In the genomic region with DNA sequence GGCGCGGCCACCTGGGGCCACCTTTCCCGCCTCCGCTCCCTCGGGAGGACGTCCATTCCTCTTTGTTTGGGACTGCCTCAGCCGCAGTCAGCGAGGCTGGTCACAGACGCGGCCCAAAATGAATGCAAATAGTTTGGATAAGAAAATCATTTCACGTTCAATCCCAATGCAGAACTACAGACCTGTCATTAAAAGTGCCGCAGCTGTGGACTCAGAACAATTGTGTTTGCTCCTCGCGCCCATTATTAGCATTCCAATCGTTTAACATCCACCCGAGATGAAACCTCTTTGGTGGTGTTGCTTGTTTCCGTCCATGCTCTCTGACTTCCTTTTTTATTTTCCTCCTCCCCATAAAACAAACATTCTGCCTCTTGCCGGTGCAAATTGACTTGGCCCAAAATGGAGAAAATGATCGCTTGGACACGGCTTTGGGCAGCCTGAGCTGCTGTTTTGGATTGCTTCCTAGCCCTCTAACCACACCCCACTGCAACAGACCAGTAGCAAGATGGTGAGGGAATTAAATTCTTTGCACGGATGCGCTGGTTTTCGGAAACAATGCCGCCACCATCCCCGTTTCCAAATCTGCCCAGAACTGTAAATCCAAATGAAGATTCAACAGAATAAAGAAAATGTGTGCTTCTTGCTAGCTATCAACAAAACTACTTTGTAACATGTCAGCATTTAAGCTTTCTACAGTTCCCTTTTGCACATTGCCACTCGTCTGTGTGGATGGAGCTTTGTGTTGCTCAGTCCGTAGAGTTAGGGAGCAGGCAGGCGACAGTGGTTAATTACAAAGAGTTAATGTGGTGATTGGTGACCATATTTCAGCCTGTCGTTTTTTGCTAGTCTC, we compare ENCODE assay signal across 1 cellular context.
TF ChIP-seq lines count a peak whose summit lies in the region.

No MANE protein-coding gene starts in this region.

TF ChIP-seq in GM23338, 12 proteins besides CTCF, POLR2A, EP300 and RAD21 (continued from another document):
- TF ChIP-seq, protein P1, sequence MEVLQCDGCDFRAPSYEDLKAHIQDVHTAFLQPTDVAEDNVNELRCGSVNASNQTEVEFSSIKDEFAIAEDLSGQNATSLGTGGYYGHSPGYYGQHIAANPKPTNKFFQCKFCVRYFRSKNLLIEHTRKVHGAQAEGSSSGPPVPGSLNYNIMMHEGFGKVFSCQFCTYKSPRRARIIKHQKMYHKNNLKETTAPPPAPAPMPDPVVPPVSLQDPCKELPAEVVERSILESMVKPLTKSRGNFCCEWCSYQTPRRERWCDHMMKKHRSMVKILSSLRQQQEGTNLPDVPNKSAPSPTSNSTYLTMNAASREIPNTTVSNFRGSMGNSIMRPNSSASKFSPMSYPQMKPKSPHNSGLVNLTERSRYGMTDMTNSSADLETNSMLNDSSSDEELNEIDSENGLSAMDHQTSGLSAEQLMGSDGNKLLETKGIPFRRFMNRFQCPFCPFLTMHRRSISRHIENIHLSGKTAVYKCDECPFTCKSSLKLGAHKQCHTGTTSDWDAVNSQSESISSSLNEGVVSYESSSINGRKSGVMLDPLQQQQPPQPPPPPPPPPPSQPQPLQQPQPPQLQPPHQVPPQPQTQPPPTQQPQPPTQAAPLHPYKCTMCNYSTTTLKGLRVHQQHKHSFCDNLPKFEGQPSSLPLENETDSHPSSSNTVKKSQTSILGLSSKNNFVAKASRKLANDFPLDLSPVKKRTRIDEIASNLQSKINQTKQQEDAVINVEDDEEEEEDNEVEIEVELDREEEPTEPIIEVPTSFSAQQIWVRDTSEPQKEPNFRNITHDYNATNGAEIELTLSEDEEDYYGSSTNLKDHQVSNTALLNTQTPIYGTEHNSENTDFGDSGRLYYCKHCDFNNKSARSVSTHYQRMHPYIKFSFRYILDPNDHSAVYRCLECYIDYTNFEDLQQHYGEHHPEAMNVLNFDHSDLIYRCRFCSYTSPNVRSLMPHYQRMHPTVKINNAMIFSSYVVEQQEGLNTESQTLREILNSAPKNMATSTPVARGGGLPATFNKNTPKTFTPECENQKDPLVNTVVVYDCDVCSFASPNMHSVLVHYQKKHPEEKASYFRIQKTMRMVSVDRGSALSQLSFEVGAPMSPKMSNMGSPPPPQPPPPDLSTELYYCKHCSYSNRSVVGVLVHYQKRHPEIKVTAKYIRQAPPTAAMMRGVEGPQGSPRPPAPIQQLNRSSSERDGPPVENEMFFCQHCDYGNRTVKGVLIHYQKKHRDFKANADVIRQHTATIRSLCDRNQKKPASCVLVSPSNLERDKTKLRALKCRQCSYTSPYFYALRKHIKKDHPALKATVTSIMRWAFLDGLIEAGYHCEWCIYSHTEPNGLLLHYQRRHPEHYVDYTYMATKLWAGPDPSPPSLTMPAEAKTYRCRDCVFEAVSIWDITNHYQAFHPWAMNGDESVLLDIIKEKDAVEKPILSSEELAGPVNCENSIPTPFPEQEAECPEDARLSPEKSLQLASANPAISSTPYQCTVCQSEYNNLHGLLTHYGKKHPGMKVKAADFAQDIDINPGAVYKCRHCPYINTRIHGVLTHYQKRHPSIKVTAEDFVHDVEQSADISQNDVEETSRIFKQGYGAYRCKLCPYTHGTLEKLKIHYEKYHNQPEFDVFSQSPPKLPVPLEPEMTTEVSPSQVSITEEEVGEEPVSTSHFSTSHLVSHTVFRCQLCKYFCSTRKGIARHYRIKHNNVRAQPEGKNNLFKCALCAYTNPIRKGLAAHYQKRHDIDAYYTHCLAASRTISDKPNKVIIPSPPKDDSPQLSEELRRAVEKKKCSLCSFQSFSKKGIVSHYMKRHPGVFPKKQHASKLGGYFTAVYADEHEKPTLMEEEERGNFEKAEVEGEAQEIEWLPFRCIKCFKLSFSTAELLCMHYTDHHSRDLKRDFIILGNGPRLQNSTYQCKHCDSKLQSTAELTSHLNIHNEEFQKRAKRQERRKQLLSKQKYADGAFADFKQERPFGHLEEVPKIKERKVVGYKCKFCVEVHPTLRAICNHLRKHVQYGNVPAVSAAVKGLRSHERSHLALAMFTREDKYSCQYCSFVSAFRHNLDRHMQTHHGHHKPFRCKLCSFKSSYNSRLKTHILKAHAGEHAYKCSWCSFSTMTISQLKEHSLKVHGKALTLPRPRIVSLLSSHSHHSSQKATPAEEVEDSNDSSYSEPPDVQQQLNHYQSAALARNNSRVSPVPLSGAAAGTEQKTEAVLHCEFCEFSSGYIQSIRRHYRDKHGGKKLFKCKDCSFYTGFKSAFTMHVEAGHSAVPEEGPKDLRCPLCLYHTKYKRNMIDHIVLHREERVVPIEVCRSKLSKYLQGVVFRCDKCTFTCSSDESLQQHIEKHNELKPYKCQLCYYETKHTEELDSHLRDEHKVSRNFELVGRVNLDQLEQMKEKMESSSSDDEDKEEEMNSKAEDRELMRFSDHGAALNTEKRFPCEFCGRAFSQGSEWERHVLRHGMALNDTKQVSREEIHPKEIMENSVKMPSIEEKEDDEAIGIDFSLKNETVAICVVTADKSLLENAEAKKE (CRISPR knock-in tag; IDR thresholded peaks at IDR 0.05) = no peak
- TF ChIP-seq EZH2 (IDR thresholded peaks at IDR 0.05; ENCODE audit: low read depth, unreplicated experiment) (no peak), ZNF114 (CRISPR knock-in tag; IDR thresholded peaks at IDR 0.05) (no peak), POLR2AphosphoS5 (IDR thresholded peaks at IDR 0.05; ENCODE audit: low read depth) (no peak; the same call in 1 of the 2 replicates)
- TF ChIP-seq, protein P2, sequence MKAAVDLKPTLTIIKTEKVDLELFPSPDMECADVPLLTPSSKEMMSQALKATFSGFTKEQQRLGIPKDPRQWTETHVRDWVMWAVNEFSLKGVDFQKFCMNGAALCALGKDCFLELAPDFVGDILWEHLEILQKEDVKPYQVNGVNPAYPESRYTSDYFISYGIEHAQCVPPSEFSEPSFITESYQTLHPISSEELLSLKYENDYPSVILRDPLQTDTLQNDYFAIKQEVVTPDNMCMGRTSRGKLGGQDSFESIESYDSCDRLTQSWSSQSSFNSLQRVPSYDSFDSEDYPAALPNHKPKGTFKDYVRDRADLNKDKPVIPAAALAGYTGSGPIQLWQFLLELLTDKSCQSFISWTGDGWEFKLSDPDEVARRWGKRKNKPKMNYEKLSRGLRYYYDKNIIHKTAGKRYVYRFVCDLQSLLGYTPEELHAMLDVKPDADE (IDR thresholded peaks at IDR 0.05) = no peak
TF ChIP-seq in GM23338: peak in this region for 0.
